18 cellular contexts compared by ENCODE assay signal in the genomic region with DNA sequence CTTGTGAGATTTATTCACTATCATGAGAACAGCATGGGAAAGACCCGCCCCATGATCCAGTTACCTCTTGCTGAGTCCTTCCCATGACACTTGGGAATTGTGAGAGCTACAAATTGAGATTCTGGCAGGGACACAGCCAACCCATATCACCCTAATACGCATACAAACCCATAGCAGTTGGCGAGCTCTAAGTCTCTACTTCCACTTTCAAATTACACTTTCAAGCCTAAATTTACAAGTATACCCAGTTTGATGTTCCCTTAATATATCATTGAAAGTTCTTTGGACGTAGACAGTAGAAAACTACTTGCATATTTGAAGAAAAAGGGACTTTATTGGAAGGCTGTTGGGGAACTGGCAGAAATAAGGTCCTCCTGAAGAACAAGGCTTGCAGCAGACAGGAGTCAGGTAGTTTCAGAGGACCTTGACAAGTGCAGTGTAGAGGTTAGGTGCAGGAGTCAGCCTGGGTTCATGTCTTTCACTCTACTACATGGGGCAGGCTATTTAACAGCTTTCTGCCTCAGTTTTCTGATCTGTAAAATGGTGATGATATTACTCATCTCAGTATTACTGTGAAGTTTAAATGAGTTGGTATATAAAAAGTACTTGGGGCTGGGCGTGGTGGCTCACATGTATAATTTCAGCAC.
"Had no signal": no experiment of that assay in that cellular context is flagged by ENCODE, and none has a peak within 500 bp of the region (broad histone marks: within the 10 kb centered on the region; RNA-seq: fewer than 3 reads in every experiment).

No MANE protein-coding gene starts in this region.

- DNase-seq: activated T-cell treated with anti-CD3 and anti-CD28 coated beads, Interleukin-2, amount 50 U/mL, for 24 hours; brain microvascular endothelial cell; caudate nucleus; effector CD4-positive, alpha-beta T cell; heart left ventricle; left cardiac atrium; mucosa of descending colon; nephron progenitor cell; pancreas; psoas muscle; stimulated activated CD4-positive, alpha-beta T cell treated with anti-CD3 and anti-CD28 coated beads, Interleukin-1b, Interleukin-23, amount 100 ng/mL, for 48 hours; uterus had no signal

- H3K9me3 ChIP-seq: ascending aorta, heart left ventricle, mucosa of descending colon, pancreas, psoas muscle, right atrium auricular region, tibial nerve, uterus had no signal

- H3K4me3 ChIP-seq: ascending aorta, heart left ventricle, mucosa of descending colon, pancreas, psoas muscle, right atrium auricular region, suprapubic skin, tibial nerve, uterus had no signal

- ATAC-seq: activated naive CD4-positive, alpha-beta T cell treated with anti-CD3 and anti-CD28 coated beads, Interleukin-2, amount 50 U/mL, for 72 hours; activated T-helper 17 cell treated with anti-CD3 and anti-CD28 coated beads, Interleukin-2, amount 50 U/mL, for 72 hours; heart left ventricle; left cardiac atrium; mucosa of descending colon; pancreas; psoas muscle had no signal

- H3K4me1 ChIP-seq: ascending aorta, heart left ventricle, pancreas, psoas muscle, right atrium auricular region, suprapubic skin, tibial nerve, uterus had no signal

- H3K27me3 ChIP-seq: ascending aorta, brain microvascular endothelial cell, heart left ventricle, pancreas, right atrium auricular region, suprapubic skin, tibial nerve, uterus had no signal

- H3K27ac ChIP-seq: ascending aorta, brain microvascular endothelial cell, heart left ventricle, pancreas, psoas muscle, right atrium auricular region, suprapubic skin, tibial nerve, uterus had no signal

- H3K36me3 ChIP-seq: ascending aorta, brain microvascular endothelial cell, heart left ventricle, pancreas, right atrium auricular region, suprapubic skin, tibial nerve, uterus had no signal
